In the genomic region with DNA sequence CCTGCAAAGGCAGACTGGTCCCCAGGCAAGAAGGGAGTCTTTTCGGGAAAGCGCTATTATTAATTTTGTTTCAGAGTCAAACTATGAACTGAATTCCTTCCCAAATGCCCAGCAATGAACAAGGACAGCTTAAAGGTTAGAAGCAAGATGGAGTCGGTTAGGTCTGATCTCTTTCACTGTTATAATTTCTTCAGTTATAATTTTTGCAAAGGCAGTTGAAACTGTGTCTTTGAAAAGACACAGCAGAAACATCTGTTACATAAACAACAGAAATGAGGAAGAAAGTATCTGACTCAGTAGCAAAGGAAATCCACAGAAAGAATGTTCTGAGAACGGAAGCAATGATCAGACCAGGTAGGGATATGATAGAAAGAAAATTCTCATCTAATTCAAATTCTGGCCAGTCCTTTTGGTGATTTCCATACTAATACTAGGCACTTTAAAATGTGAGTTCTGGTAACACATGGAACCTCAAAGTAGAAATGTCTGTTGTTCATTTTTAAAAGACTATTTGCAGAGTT, we compare ENCODE assay signal across 1 cellular context.
TF ChIP-seq lines count a peak whose summit lies in the region.

No MANE protein-coding gene starts in this region.

TF ChIP-seq in SK-N-SH, 30 proteins besides CTCF, POLR2A, EP300 and RAD21:
- TF ChIP-seq CHD2 (IDR thresholded peaks at IDR 0.05; ENCODE audit: low read length, partially characterized antibody) (no peak), NFIC (IDR thresholded peaks at IDR 0.05; ENCODE audit: borderline replicate concordance) (no peak), POLR2AphosphoS5 (IDR thresholded peaks at IDR 0.05; ENCODE audit: low read depth, low read length) (no peak), RCOR1 (IDR thresholded peaks at IDR 0.05; ENCODE audit: low read length) (no peak), GATA2 (CRISPR knock-in tag; IDR thresholded peaks at IDR 0.05) (no peak), ELF1 (IDR thresholded peaks at IDR 0.05) (no peak), RFX5 (IDR thresholded peaks at IDR 0.05; ENCODE audit: low read length) (no peak), SMC3 (IDR thresholded peaks at IDR 0.05; ENCODE audit: low read depth, low read length) (no peak), FOXJ3 (CRISPR knock-in tag; IDR thresholded peaks at IDR 0.05) (no peak), MXI1 (IDR thresholded peaks at IDR 0.05; ENCODE audit: low read depth, low read length) (no peak)
- TF ChIP-seq, protein P1, sequence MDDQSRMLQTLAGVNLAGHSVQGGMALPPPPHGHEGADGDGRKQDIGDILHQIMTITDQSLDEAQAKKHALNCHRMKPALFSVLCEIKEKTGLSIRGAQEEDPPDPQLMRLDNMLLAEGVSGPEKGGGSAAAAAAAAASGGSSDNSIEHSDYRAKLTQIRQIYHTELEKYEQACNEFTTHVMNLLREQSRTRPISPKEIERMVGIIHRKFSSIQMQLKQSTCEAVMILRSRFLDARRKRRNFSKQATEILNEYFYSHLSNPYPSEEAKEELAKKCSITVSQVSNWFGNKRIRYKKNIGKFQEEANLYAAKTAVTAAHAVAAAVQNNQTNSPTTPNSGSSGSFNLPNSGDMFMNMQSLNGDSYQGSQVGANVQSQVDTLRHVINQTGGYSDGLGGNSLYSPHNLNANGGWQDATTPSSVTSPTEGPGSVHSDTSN (IDR thresholded peaks at IDR 0.05) = no peak
- TF ChIP-seq, protein P2, sequence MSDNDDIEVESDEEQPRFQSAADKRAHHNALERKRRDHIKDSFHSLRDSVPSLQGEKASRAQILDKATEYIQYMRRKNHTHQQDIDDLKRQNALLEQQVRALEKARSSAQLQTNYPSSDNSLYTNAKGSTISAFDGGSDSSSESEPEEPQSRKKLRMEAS (IDR thresholded peaks at IDR 0.05; ENCODE audit: low read depth) = no peak
- TF ChIP-seq, protein P3, sequence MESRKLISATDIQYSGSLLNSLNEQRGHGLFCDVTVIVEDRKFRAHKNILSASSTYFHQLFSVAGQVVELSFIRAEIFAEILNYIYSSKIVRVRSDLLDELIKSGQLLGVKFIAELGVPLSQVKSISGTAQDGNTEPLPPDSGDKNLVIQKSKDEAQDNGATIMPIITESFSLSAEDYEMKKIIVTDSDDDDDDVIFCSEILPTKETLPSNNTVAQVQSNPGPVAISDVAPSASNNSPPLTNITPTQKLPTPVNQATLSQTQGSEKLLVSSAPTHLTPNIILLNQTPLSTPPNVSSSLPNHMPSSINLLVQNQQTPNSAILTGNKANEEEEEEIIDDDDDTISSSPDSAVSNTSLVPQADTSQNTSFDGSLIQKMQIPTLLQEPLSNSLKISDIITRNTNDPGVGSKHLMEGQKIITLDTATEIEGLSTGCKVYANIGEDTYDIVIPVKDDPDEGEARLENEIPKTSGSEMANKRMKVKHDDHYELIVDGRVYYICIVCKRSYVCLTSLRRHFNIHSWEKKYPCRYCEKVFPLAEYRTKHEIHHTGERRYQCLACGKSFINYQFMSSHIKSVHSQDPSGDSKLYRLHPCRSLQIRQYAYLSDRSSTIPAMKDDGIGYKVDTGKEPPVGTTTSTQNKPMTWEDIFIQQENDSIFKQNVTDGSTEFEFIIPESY (IDR thresholded peaks at IDR 0.05; ENCODE audit: borderline replicate concordance, low read depth) = no peak
- TF ChIP-seq, protein P4, sequence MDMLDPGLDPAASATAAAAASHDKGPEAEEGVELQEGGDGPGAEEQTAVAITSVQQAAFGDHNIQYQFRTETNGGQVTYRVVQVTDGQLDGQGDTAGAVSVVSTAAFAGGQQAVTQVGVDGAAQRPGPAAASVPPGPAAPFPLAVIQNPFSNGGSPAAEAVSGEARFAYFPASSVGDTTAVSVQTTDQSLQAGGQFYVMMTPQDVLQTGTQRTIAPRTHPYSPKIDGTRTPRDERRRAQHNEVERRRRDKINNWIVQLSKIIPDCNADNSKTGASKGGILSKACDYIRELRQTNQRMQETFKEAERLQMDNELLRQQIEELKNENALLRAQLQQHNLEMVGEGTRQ (IDR thresholded peaks at IDR 0.05; ENCODE audit: borderline replicate concordance, low read depth, low read length) = no peak
